In genomic region chr6:32553037-32553742, GRCh38 we compare ENCODE assay signal across 25 cellular contexts. TPM values are rescaled to one million over a fixed set of nuclear protein-coding genes. Genes with fewer than 3 reads are reported as not detected.
"Had no signal": no experiment of that assay in that cellular context is flagged by ENCODE, and none has a peak within 500 bp of the region (broad histone marks: within the 10 kb centered on the region; RNA-seq: fewer than 3 reads in every experiment).

No MANE protein-coding gene starts in this region.

- H3K9me3 ChIP-seq: colonic mucosa, esophagus squamous epithelium, stomach, thyroid gland, upper lobe of left lung had no signal

- H3K4me1 ChIP-seq: colonic mucosa, esophagus squamous epithelium, stomach, thyroid gland, upper lobe of left lung had no signal

- DNase-seq: activated CD4-positive, alpha-beta T cell treated with anti-CD3 and anti-CD28 coated beads for 36 hours; activated CD4-positive, alpha-beta T cell treated with anti-CD3 and anti-CD28 coated beads, Interleukin-2, amount 50 U/mL, for 4 hours; activated CD4-positive, CD25-positive, alpha-beta regulatory T cell; activated naive CD4-positive, alpha-beta T cell treated with Interleukin-2 at 50 U/mL for 16 hours; activated T-cell treated with anti-CD3 and anti-CD28 coated beads for 4 hours; activated T-cell treated with anti-CD3 and anti-CD28 coated beads, Interleukin-2, amount 50 U/mL, for 72 hours; anterior cingulate cortex; cerebellar nuclear complex; colonic mucosa; effector CD8-positive, alpha-beta T cell; esophagus squamous epithelium; foreskin melanocyte; islet precursor cell; stimulated activated CD4-positive, alpha-beta T cell treated with anti-CD3 and anti-CD28 coated beads, Interleukin-4, amount 100 ng/mL, for 24 hours; stomach; T-helper 1 cell; thyroid gland; upper lobe of left lung had no signal

- ATAC-seq: activated CD4-positive, alpha-beta T cell treated with anti-CD3 and anti-CD28 coated beads for 36 hours; activated T-cell treated with anti-CD3 and anti-CD28 coated beads, Interleukin-2, amount 50 U/mL, for 72 hours; natural killer cell treated with Interleukin-12 subunit alpha and Interleukin-12 subunit beta and Interleukin-15 and Interleukin-18, amount 100 ng/mL, for 72 hours; sciatic nerve; stimulated activated effector memory CD8-positive, alpha-beta T cell treated with anti-CD3 and anti-CD28 coated beads, Interleukin-12 subunit alpha, Interleukin-12 subunit beta, amount 100 ng/mL, for 72 hours had no signal

- H3K36me3 ChIP-seq: cardiac muscle cell, colonic mucosa, esophagus squamous epithelium, stomach, thyroid gland, upper lobe of left lung had no signal

- H3K27me3 ChIP-seq: cardiac muscle cell, colonic mucosa, esophagus squamous epithelium, stomach, thyroid gland, upper lobe of left lung had no signal

- H3K27ac ChIP-seq: cardiac muscle cell, colonic mucosa, epithelial cell of prostate, esophagus squamous epithelium, skin epidermis, stomach, thyroid gland, upper lobe of left lung had no signal

- H3K4me3 ChIP-seq: cardiac muscle cell, colonic mucosa, esophagus squamous epithelium, skin epidermis, stomach, thyroid gland, upper lobe of left lung had no signal

RNA-seq across cellular contexts. Expression of gene HLA-DRB5, which starts 23.1 kb away (rescaled TPM):
- total RNA-seq: cardiac muscle cell, osteocyte had no signal

RNA-seq across cellular contexts. Expression of gene HLA-DRB1, which starts 36.5 kb away (rescaled TPM):
- total RNA-seq: osteocyte had no signal
